9 cellular contexts compared by ENCODE assay signal in genomic region chr6:31769684-31770371, GRCh38. TPM values are rescaled to one million over a fixed set of nuclear protein-coding genes. Genes with fewer than 3 reads are reported as not detected.
A peak's percentile ranks its signal among the peaks of the same experiment; 100 is the strongest.
DNase-seq lines count a peak whose midpoint lies in the region; ATAC-seq and TF ChIP-seq lines count a peak whose summit lies in the region.
"Had no signal": no experiment of that assay in that cellular context is flagged by ENCODE, and none has a peak within 500 bp of the region (broad histone marks: within the 10 kb centered on the region; RNA-seq: fewer than 3 reads in every experiment).

No MANE protein-coding gene starts in this region.

- H3K4me1 Mint-ChIP-seq in CD4-positive, alpha-beta memory T cell, result peaks cover 15 to 34% (median 24%) of the 10 kb centered on the region in 4 donors
- H3K4me1 Mint-ChIP-seq in activated T-cell treated with anti-CD3 and anti-CD28 coated beads, Interleukin-2, amount 50 U/mL, for 4 hours (ENCODE audit: low read depth), result peaks cover 22% of the 10 kb centered on the region

- H3K27ac ChIP-seq in CD4-positive, alpha-beta memory T cell (ENCODE audit: low read depth, low read length), result no peak overlapping the region
- H3K27ac ChIP-seq in Peyer's patch, result peak overlapping the region in 3 of 4 donors; percentile 22 to 65 (median 36)

- DNase-seq in CD4-positive, alpha-beta memory T cell, result peak; percentile 75 to 81 (median 80)
- peak; percentile 84 for DNase-seq in HK-2 (ENCODE audit: unreplicated experiment)
- DNase-seq in Peyer's patch, result peak; percentile 79 to 94 (median 92)
- DNase-seq in activated T-cell treated with anti-CD3 and anti-CD28 coated beads, Interleukin-2, amount 50 U/mL, for 4 hours, result peak; percentile 77
- peak; percentile 35 for DNase-seq in fibroblast of the aortic adventitia (ENCODE audit: low read depth)
- peak; percentile 91 for DNase-seq in posterior vena cava (ENCODE audit: low spot score)
- no peak for DNase-seq in kidney glomerular epithelial cell (lab: John Stamatoyannopoulos, UW)

- peak overlapping the region in 2 of 8 donors; percentile 42 to 57 for H3K4me3 Mint-ChIP-seq in CD4-positive, alpha-beta memory T cell
- no peak overlapping the region for H3K4me3 Mint-ChIP-seq in activated T-cell treated with anti-CD3 and anti-CD28 coated beads, Interleukin-2, amount 50 U/mL, for 4 hours

- no peaks in the 10 kb centered on the region for H3K9me3 Mint-ChIP-seq in CD4-positive, alpha-beta memory T cell
- no peaks in the 10 kb centered on the region for H3K9me3 Mint-ChIP-seq in activated T-cell treated with anti-CD3 and anti-CD28 coated beads, Interleukin-2, amount 50 U/mL, for 4 hours

- no peaks in the 10 kb centered on the region for H3K27me3 Mint-ChIP-seq in CD4-positive, alpha-beta memory T cell
- H3K27me3 Mint-ChIP-seq in activated T-cell treated with anti-CD3 and anti-CD28 coated beads, Interleukin-2, amount 50 U/mL, for 4 hours (ENCODE audit: low read depth), result no peaks in the 10 kb centered on the region

- H3K27ac Mint-ChIP-seq in CD4-positive, alpha-beta memory T cell, result peak overlapping the region in 5 of 7 donors; percentile 0 to 65 (median 36)

- CTCF ChIA-PET in CD4-positive, alpha-beta memory T cell (lab: Charles Lee; ENCODE audit: partially characterized antibody), result interaction anchor here (0.6 to 12.8 kb wide), 31 partner anchors 10 to 219 kb away, joined by 3 to 173 read pairs (median 4); partner anchors contain the start of genes APOM, CLIC1, DDAH2 and HSPA1A

- no peak overlapping the region for H3K4me3 ChIP-seq in CD4-positive, alpha-beta memory T cell (ENCODE audit: low read length in 2 of 2)
- H3K4me3 ChIP-seq in Peyer's patch, result no peak overlapping the region
- H3K4me3 ChIP-seq in fibroblast of the aortic adventitia (ENCODE audit: low read depth, low read length), result no peak overlapping the region

- H3K36me3 ChIP-seq in CD4-positive, alpha-beta memory T cell (ENCODE audit: insufficient read depth, low read length), result no peaks in the 10 kb centered on the region
- no peaks in the 10 kb centered on the region for H3K36me3 ChIP-seq in Peyer's patch

- H3K4me1 ChIP-seq in CD4-positive, alpha-beta memory T cell (ENCODE audit: insufficient read depth, low read length), result peaks cover 35% of the 10 kb centered on the region
- H3K4me1 ChIP-seq in Peyer's patch, result peaks cover 0 to 19% (median 1%) of the 10 kb centered on the region in 4 donors

- ATAC-seq in activated T-cell treated with anti-CD3 and anti-CD28 coated beads, Interleukin-2, amount 50 U/mL, for 4 hours, result peak; percentile 78 to 81
- no peak for ATAC-seq in HG03342 (IDR thresholded peaks at IDR 0.05; ENCODE audit: unreplicated experiment)

- H3K27me3 ChIP-seq in CD4-positive, alpha-beta memory T cell (ENCODE audit: insufficient read depth, low read length), result no peaks in the 10 kb centered on the region
- H3K27me3 ChIP-seq in Peyer's patch, result no peaks in the 10 kb centered on the region

- TF ChIP-seq POLR2A in Peyer's patch (IDR thresholded peaks at IDR 0.05), result no peak

- POLR2A ChIA-PET in CD4-positive, alpha-beta memory T cell (lab: Charles Lee; ENCODE audit: partially characterized antibody), result interaction anchor here (0.9 to 7.1 kb wide), 11 partner anchors 28 to 105 kb away, joined by 3 to 78 read pairs (median 5); partner anchors contain the start of genes CLIC1, DDAH2, GPANK1 and HSPA1A

- no peaks in the 10 kb centered on the region for H3K36me3 Mint-ChIP-seq in CD4-positive, alpha-beta memory T cell
- no peaks in the 10 kb centered on the region for H3K36me3 Mint-ChIP-seq in activated T-cell treated with anti-CD3 and anti-CD28 coated beads, Interleukin-2, amount 50 U/mL, for 4 hours (ENCODE audit: insufficient read depth)

- intact Hi-C loops in CD4-positive, alpha-beta memory T cell (cut with micrococcal nuclease), result loop anchor here (1.0 to 5.0 kb wide), 2 partner anchors 41 to 47 kb away; partner anchors contain the start of genes DDAH2, HSPA1A and HSPA1L
- intact Hi-C loops in posterior vena cava (cut with DNase I), result loop anchor here (5.0 to 10.0 kb wide), 2 partner anchors 62 to 1015 kb away; no protein-coding TSS in a partner anchor

- TF ChIP-seq CTCF in Peyer's patch (IDR thresholded peaks at IDR 0.05) (peak; percentile 67 to 93 (median 84)), fibroblast of the aortic adventitia (IDR thresholded peaks at IDR 0.05; ENCODE audit: insufficient read depth, low read length) (peak; percentile 84)

- H3K9me3 ChIP-seq in CD4-positive, alpha-beta memory T cell (ENCODE audit: control insufficient read depth in 1 of 2, low read length in 2 of 2), result no peaks in the 10 kb centered on the region
- no peaks in the 10 kb centered on the region for H3K9me3 ChIP-seq in Peyer's patch

RNA-seq across cellular contexts. Expression of gene VWA7, which starts 7.3 kb away (rescaled TPM):
- total RNA-seq in CD4-positive, alpha-beta memory T cell, result 1 to 10 TPM; 1.0 to 1.7 TPM
- 1 to 10 TPM in 1 of 2 donors, under 1 TPM in 1; 1.00 to 2.5 TPM for polyA plus RNA-seq in CD4-positive, alpha-beta memory T cell
- 10 to 100 TPM in 3 of 4 donors, not detected in 1; 16.8 to 26.0 (median 19.7) TPM for total RNA-seq in Peyer's patch
- 1 to 10 TPM; 1.4 TPM for total RNA-seq in activated T-cell treated with anti-CD3 and anti-CD28 coated beads, Interleukin-2, amount 50 U/mL, for 4 hours
- 0.36 and 0.90 TPM in 2 replicates for total RNA-seq in fibroblast of the aortic adventitia (ENCODE audit: low replicate concordance)
- under 1 TPM; 0.37 to 0.48 TPM for total RNA-seq in posterior vena cava
- total RNA-seq: subcutaneous adipose tissue had no signal

RNA-seq across cellular contexts. Expression of gene SAPCD1, which starts 7.4 kb away (rescaled TPM):
- total RNA-seq in CD4-positive, alpha-beta memory T cell, result 1 to 10 TPM; 2.7 to 3.7 TPM
- under 1 TPM in 1 of 2 donors, not detected in 1; 0.89 TPM for polyA plus RNA-seq in CD4-positive, alpha-beta memory T cell
- total RNA-seq in Peyer's patch (10 to 100 TPM in 1 of 4 donors, 1 to 10 TPM in 3; 6.6 to 10.3 (median 9.5) TPM), fibroblast of the aortic adventitia (ENCODE audit: low replicate concordance) (0.90 and 6.2 TPM in 2 replicates), posterior vena cava (not detected)
- 10 to 100 TPM in 2 of 3 donors, 1 to 10 TPM in 1; 9.4 to 12.2 (median 12.1) TPM for total RNA-seq in activated T-cell treated with anti-CD3 and anti-CD28 coated beads, Interleukin-2, amount 50 U/mL, for 4 hours

RNA-seq across cellular contexts. Expression of gene VARS1, which starts 25.7 kb away (rescaled TPM):
- total RNA-seq in CD4-positive, alpha-beta memory T cell, result 10 to 100 TPM; 39.6 to 46.8 TPM
- 10 to 100 TPM; 43.4 to 45.9 TPM for polyA plus RNA-seq in CD4-positive, alpha-beta memory T cell
- total RNA-seq in Peyer's patch (10 to 100 TPM; 33.9 to 53.6 (median 44.7) TPM), fibroblast of the aortic adventitia (ENCODE audit: low replicate concordance) (19.6 and 68.8 TPM in 2 replicates), posterior vena cava (10 to 100 TPM; 49.0 to 60.8 TPM)
- total RNA-seq in activated T-cell treated with anti-CD3 and anti-CD28 coated beads, Interleukin-2, amount 50 U/mL, for 4 hours, result 100 to 1,000 TPM; 231 to 263 (median 234) TPM

RNA-seq across cellular contexts. Expression of gene MSH5, which starts 30.0 kb away (rescaled TPM):
- 10 to 100 TPM; 11.4 to 12.1 TPM for total RNA-seq in CD4-positive, alpha-beta memory T cell
- 1 to 10 TPM in 1 of 2 donors, under 1 TPM in 1; 0.95 to 3.2 TPM for polyA plus RNA-seq in CD4-positive, alpha-beta memory T cell
- total RNA-seq in Peyer's patch (10 to 100 TPM; 21.4 to 72.6 (median 46.1) TPM), fibroblast of the aortic adventitia (ENCODE audit: low replicate concordance) (3.1 and 23.0 TPM in 2 replicates), posterior vena cava (1 to 10 TPM; 7.7 to 9.8 TPM)
- total RNA-seq in activated T-cell treated with anti-CD3 and anti-CD28 coated beads, Interleukin-2, amount 50 U/mL, for 4 hours, result 10 to 100 TPM; 30.9 to 35.4 (median 34.3) TPM

RNA-seq across cellular contexts. Expression of gene CLIC1, which starts 33.5 kb away (rescaled TPM):
- 10 to 100 TPM; 91.0 to 98.3 TPM for total RNA-seq in CD4-positive, alpha-beta memory T cell
- polyA plus RNA-seq in CD4-positive, alpha-beta memory T cell, result 100 to 1,000 TPM; 462 to 601 TPM
- total RNA-seq in Peyer's patch (100 to 1,000 TPM; 207 to 307 (median 270) TPM), fibroblast of the aortic adventitia (ENCODE audit: low replicate concordance) (174 and 576 TPM in 2 replicates), posterior vena cava (100 to 1,000 TPM; 272 to 402 TPM)
- total RNA-seq in activated T-cell treated with anti-CD3 and anti-CD28 coated beads, Interleukin-2, amount 50 U/mL, for 4 hours, result 100 to 1,000 TPM; 344 to 370 (median 353) TPM
